1 cellular context compared by ENCODE assay signal in genomic region chr4:183610613-183611012, GRCh38.
TF ChIP-seq lines count a peak whose summit lies in the region.

No MANE protein-coding gene starts in this region.

TF ChIP-seq in K562, 482 proteins besides CTCF, POLR2A, EP300 and RAD21:
- no peak for TF ChIP-seq RBM39 (optimal IDR thresholded peaks at IDR 0.05; ENCODE audit: low read depth, low read length)
- no peak for TF ChIP-seq ZNF24 (IDR thresholded peaks at IDR 0.05)
- TF ChIP-seq RCOR1 (IDR thresholded peaks at IDR 0.05; ENCODE audit: borderline replicate concordance in 1 of 2, low read depth in 2 of 2, low read length in 2 of 2) = no peak
- peak; percentile 67 for TF ChIP-seq USF2 (CRISPR knock-in tag; IDR thresholded peaks at IDR 0.05)
- peak; percentile 44; the same call in 1 of the 2 replicates for TF ChIP-seq RAD51 (IDR thresholded peaks at IDR 0.05; ENCODE audit: borderline replicate concordance, low read depth)
- peak; percentile 16; the same call in 1 of the 2 replicates for TF ChIP-seq TOE1 (IDR thresholded peaks at IDR 0.05; ENCODE audit: borderline replicate concordance)
- TF ChIP-seq TOE1 (CRISPR knock-in tag; IDR thresholded peaks at IDR 0.05; ENCODE audit: borderline replicate concordance, low read depth) = no peak
- no peak for TF ChIP-seq SRF (CRISPR knock-in tag; IDR thresholded peaks at IDR 0.05)
- no peak for TF ChIP-seq OTX1 (CRISPR knock-in tag; IDR thresholded peaks at IDR 0.05)
- no peak for TF ChIP-seq ZFP30 (CRISPR knock-in tag; IDR thresholded peaks at IDR 0.05; ENCODE audit: borderline replicate concordance)
- TF ChIP-seq MGA (IDR thresholded peaks at IDR 0.05) = peak; percentile 71
- no peak for TF ChIP-seq ETV5 (CRISPR knock-in tag; IDR thresholded peaks at IDR 0.05; ENCODE audit: low read depth)
- TF ChIP-seq, protein P1, sequence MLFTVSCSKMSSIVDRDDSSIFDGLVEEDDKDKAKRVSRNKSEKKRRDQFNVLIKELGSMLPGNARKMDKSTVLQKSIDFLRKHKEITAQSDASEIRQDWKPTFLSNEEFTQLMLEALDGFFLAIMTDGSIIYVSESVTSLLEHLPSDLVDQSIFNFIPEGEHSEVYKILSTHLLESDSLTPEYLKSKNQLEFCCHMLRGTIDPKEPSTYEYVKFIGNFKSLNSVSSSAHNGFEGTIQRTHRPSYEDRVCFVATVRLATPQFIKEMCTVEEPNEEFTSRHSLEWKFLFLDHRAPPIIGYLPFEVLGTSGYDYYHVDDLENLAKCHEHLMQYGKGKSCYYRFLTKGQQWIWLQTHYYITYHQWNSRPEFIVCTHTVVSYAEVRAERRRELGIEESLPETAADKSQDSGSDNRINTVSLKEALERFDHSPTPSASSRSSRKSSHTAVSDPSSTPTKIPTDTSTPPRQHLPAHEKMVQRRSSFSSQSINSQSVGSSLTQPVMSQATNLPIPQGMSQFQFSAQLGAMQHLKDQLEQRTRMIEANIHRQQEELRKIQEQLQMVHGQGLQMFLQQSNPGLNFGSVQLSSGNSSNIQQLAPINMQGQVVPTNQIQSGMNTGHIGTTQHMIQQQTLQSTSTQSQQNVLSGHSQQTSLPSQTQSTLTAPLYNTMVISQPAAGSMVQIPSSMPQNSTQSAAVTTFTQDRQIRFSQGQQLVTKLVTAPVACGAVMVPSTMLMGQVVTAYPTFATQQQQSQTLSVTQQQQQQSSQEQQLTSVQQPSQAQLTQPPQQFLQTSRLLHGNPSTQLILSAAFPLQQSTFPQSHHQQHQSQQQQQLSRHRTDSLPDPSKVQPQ (CRISPR knock-in tag; IDR thresholded peaks at IDR 0.05; ENCODE audit: borderline replicate concordance) = no peak
- TF ChIP-seq L3MBTL2 (IDR thresholded peaks at IDR 0.05) = peak; percentile 85
- no peak for TF ChIP-seq TEAD4 (IDR thresholded peaks at IDR 0.05; ENCODE audit: low read length)
- no peak for TF ChIP-seq TEAD4 (CRISPR knock-in tag; IDR thresholded peaks at IDR 0.05; ENCODE audit: borderline replicate concordance)
- TF ChIP-seq MYC (IDR thresholded peaks at IDR 0.05; ENCODE audit: low read depth, low read length) = 0 out of 2 replicates have a peak, but pooled peaks have one; percentile 16
- TF ChIP-seq MYC (CRISPR knock-in tag; IDR thresholded peaks at IDR 0.05; ENCODE audit: borderline replicate concordance, low read depth) = no peak
- TF ChIP-seq, protein P2, sequence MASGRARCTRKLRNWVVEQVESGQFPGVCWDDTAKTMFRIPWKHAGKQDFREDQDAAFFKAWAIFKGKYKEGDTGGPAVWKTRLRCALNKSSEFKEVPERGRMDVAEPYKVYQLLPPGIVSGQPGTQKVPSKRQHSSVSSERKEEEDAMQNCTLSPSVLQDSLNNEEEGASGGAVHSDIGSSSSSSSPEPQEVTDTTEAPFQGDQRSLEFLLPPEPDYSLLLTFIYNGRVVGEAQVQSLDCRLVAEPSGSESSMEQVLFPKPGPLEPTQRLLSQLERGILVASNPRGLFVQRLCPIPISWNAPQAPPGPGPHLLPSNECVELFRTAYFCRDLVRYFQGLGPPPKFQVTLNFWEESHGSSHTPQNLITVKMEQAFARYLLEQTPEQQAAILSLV (tag; IDR thresholded peaks at IDR 0.05) = no peak
- TF ChIP-seq, protein P3, sequence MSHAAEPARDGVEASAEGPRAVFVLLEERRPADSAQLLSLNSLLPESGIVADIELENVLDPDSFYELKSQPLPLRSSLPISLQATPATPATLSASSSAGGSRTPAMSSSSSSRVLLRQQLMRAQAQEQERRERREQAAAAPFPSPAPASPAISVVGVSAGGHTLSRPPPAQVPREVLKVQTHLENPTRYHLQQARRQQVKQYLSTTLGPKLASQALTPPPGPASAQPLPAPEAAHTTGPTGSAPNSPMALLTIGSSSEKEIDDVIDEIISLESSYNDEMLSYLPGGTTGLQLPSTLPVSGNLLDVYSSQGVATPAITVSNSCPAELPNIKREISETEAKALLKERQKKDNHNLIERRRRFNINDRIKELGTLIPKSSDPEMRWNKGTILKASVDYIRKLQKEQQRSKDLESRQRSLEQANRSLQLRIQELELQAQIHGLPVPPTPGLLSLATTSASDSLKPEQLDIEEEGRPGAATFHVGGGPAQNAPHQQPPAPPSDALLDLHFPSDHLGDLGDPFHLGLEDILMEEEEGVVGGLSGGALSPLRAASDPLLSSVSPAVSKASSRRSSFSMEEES (CRISPR knock-in tag; IDR thresholded peaks at IDR 0.05) = peak; percentile 93
TF ChIP-seq in K562: peak in this region for 7.
